In genomic region chr12:111027431-111027830, GRCh38 we compare ENCODE assay signal across 33 cellular contexts. TPM values are rescaled to one million over a fixed set of nuclear protein-coding genes. Genes with fewer than 3 reads are reported as not detected.
"Had no signal": no experiment of that assay in that cellular context is flagged by ENCODE, and none has a peak within 500 bp of the region (broad histone marks: within the 10 kb centered on the region; RNA-seq: fewer than 3 reads in every experiment).

No MANE protein-coding gene starts in this region.

- H3K36me3 ChIP-seq: MG63 had no signal

- H3K4me3 ChIP-seq: MG63 had no signal

- DNase-seq: Karpas-422, Kasumi-1, MG63, MM.1S, MV-4-11, NCI-H1048, NCI-H1092, NCI-H1092 treated with DMSO at 0.1 percent for 48 hours, NCI-H1105, NCI-H1105 treated with DMSO at 0.1 percent for 48 hours, NCI-H1417 treated with DMSO at 0.1 percent for 48 hours, NCI-H1436, NCI-H1436 treated with DMSO at 0.1 percent for 48 hours, NCI-H146, NCI-H187, NCI-H187 treated with DMSO at 0.1 percent for 48 hours, NCI-H1930, NCI-H2029, NCI-H2029 treated with DMSO at 0.1 percent for 48 hours, NCI-H2081, NCI-H2081 treated with DMSO at 0.1 percent for 48 hours, NCI-H2107, NCI-H2171, NCI-H2227 treated with DMSO at 0.1 percent for 48 hours, NCI-H226, NCI-H345, NCI-H446, NCI-H446 treated with DMSO at 0.1 percent for 48 hours, NCI-H510A, NCI-H510A treated with DMSO at 0.1 percent for 48 hours had no signal

- H3K9me3 ChIP-seq: MG63 had no signal

RNA-seq across cellular contexts. Expression of gene CUX2, which starts 6.5 kb away (rescaled TPM):
- total RNA-seq: LHCN-M2, M059J, NCI-H460 had no signal
